Comparison of ENCODE assay signal across 8 cellular contexts in genomic region chr11:1050581-1051355, GRCh38.
DNase-seq lines count a peak whose midpoint lies in the region; ATAC-seq lines count a peak whose summit lies in the region.

No MANE protein-coding gene starts in this region.

- peak; percentile 54 for ATAC-seq in HG03135 (IDR thresholded peaks at IDR 0.05; ENCODE audit: unreplicated experiment)
- ATAC-seq in HG02763 (IDR thresholded peaks at IDR 0.05; ENCODE audit: unreplicated experiment): no peak

- DNase-seq in GM03348 (ENCODE audit: low spot score) (peak; percentile 93), NCI-H510A (lab: John Stamatoyannopoulos, UW) (peak; percentile 46), ecto neural progenitor cell (ENCODE audit: low spot score) (peak; percentile 76), medulla oblongata (ENCODE audit: extremely low spot score) (peak; percentile 55)
- DNase-seq in activated CD4-positive, alpha-beta T cell treated with anti-CD3 and anti-CD28 coated beads, Interleukin-2, amount 50 U/mL, for 4 hours: peak; percentile 60 to 65
- peak; percentile 34 to 35 for DNase-seq in stimulated activated CD8-positive, alpha-beta memory T cell treated with anti-CD3 and anti-CD28 coated beads, Interleukin-15, amount 100 ng/mL, for 4 hours (ENCODE audit: low read depth in 2 of 2)

Comparison
In these comparisons a context has a peak if more than half of its experiments do, and no peak if none do; other contexts are left out.
1. DNase-seq: peak in every context shown above with its lines; median percentile 93 in GM03348; 76 in ecto neural progenitor cell; 62 in activated CD4-positive, alpha-beta T cell treated with anti-CD3 and anti-CD28 coated beads, Interleukin-2, amount 50 U/mL, for 4 hours; 55 in medulla oblongata; 46 in NCI-H510A; 34 in stimulated activated CD8-positive, alpha-beta memory T cell treated with anti-CD3 and anti-CD28 coated beads, Interleukin-15, amount 100 ng/mL, for 4 hours.